34 cellular contexts compared by ENCODE assay signal in the genomic region with DNA sequence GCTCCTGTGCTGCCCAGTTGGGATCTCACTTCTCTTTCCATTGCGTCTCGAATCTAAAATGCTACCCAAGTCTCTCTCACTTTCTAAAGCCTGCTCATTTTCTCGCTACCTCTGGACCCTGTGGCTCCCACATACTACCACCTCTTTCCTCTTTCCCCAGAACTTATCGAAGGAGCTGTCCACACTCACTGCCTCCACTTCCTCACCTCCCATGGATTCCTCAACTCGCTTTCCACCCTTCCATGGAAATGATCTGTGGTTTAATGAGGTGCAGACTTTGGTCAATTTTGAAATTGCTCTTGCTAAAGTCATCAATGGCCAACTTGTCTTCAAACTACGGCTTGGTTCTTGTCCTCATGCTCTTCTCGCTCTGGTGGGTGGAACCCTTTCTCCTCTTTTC.
"Had no signal": no experiment of that assay in that cellular context is flagged by ENCODE, and none has a peak within 500 bp of the region (broad histone marks: within the 10 kb centered on the region; RNA-seq: fewer than 3 reads in every experiment).

No MANE protein-coding gene starts in this region.

- H3K27me3 Mint-ChIP-seq: activated naive CD8-positive, alpha-beta T cell; activated naive CD8-positive, alpha-beta T cell treated with anti-CD3 and anti-CD28 coated beads, Interleukin-2, amount 50 U/mL, for 24 hours; activated T-cell treated with anti-CD3 and anti-CD28 coated beads, Interleukin-2, amount 50 U/mL, for 24 hours had no signal

- H3K36me3 Mint-ChIP-seq: activated naive CD8-positive, alpha-beta T cell; brain; T-cell had no signal

- H3K4me2 ChIP-seq: KMS-11 had no signal

- DNase-seq: activated CD4-positive, alpha-beta T cell treated with anti-CD3 and anti-CD28 coated beads for 1 hour; activated CD4-positive, alpha-beta T cell treated with anti-CD3 and anti-CD28 coated beads, Interleukin-2, amount 10 ng/mL, durations not matched to agents 24 days and 14 days; activated CD4-positive, alpha-beta T cell treated with anti-CD3 and anti-CD28 coated beads, Interleukin-2, amount 50 U/mL, for 48 hours; activated CD4-positive, CD25-positive, alpha-beta regulatory T cell; activated CD8-positive, alpha-beta T cell treated with anti-CD3 and anti-CD28 coated beads, Interleukin-2, amount 10 ng/mL, durations not matched to agents 7 days and 5 days; activated gamma-delta T cell; activated naive CD4-positive, alpha-beta T cell treated with anti-CD3 and anti-CD28 coated beads for 36 hours; activated naive CD8-positive, alpha-beta T cell treated with anti-CD3 and anti-CD28 coated beads, Interleukin-2, amount 50 U/mL, for 24 hours; activated T-cell treated with anti-CD3 and anti-CD28 coated beads, Interleukin-2, amount 50 U/mL, for 24 hours; anterior cingulate cortex; caudate nucleus; MM.1S; MV-4-11; NCI-H1092; NCI-H1436 treated with DMSO at 0.1 percent for 48 hours; NCI-H1694 treated with DMSO at 0.1 percent for 48 hours; NCI-H2029; NCI-H345; NCI-H524 treated with DMSO at 0.1 percent for 48 hours; PC-3; Peyer's patch; RPMI8226; SIG-M5; T-cell; T-helper 2 cell; T-helper 9 cell; WERI-Rb-1 had no signal

- FAIRE-seq: bronchial epithelial cell had no signal

- H3K36me3 ChIP-seq: Peyer's patch, WERI-Rb-1 had no signal

- H3K9ac ChIP-seq: KMS-11 had no signal

- H3K27ac Mint-ChIP-seq: activated CD4-positive, alpha-beta T cell treated with anti-CD3 and anti-CD28 coated beads, Interleukin-2, amount 10 ng/mL, durations not matched to agents 24 days and 14 days; activated CD8-positive, alpha-beta T cell treated with anti-CD3 and anti-CD28 coated beads, Interleukin-2, amount 10 ng/mL, durations not matched to agents 7 days and 5 days; activated naive CD4-positive, alpha-beta T cell treated with anti-CD3 and anti-CD28 coated beads for 36 hours; activated naive CD8-positive, alpha-beta T cell; activated T-cell treated with anti-CD3 and anti-CD28 coated beads, Interleukin-2, amount 50 U/mL, for 24 hours; activated T-helper 2 cell treated with anti-CD3 and anti-CD28 coated beads, Interferon-gamma antibody, Interleukin-2, Interleukin-4, amounts not matched to agents 10 μg/mL and 5 μg/mL and 100 μg/mL, durations not matched to agents 14 hours and 24 hours and 36 hours; T-cell had no signal

- H3K27ac ChIP-seq: KMS-11, Peyer's patch, WERI-Rb-1 had no signal

- ATAC-seq: activated CD8-positive, alpha-beta T cell treated with anti-CD3 and anti-CD28 coated beads, Interleukin-2, amount 10 ng/mL, durations not matched to agents 7 days and 5 days; activated naive CD8-positive, alpha-beta T cell treated with anti-CD3 and anti-CD28 coated beads, Interleukin-2, amount 50 U/mL, for 24 hours; PC-3; Right ventricle myocardium inferior; SK-N-SH treated with all-trans-retinoic acid at 6 μM for 48 hours; T-cell had no signal

- H3K4me3 Mint-ChIP-seq: activated CD4-positive, alpha-beta T cell treated with anti-CD3 and anti-CD28 coated beads, Interleukin-2, amount 10 ng/mL, durations not matched to agents 24 days and 14 days; activated CD8-positive, alpha-beta T cell treated with anti-CD3 and anti-CD28 coated beads, Interleukin-2, amount 10 ng/mL, durations not matched to agents 7 days and 5 days; activated naive CD4-positive, alpha-beta T cell treated with anti-CD3 and anti-CD28 coated beads for 36 hours; activated naive CD8-positive, alpha-beta T cell; activated naive CD8-positive, alpha-beta T cell treated with anti-CD3 and anti-CD28 coated beads, Interleukin-2, amount 50 U/mL, for 24 hours; activated T-cell treated with anti-CD3 and anti-CD28 coated beads, Interleukin-2, amount 50 U/mL, for 24 hours; brain; T-cell had no signal

- H3K4me3 ChIP-seq: Peyer's patch had no signal

- H3K9me3 Mint-ChIP-seq: activated CD4-positive, alpha-beta T cell treated with anti-CD3 and anti-CD28 coated beads, Interleukin-2, amount 10 ng/mL, durations not matched to agents 24 days and 14 days; activated naive CD4-positive, alpha-beta T cell treated with anti-CD3 and anti-CD28 coated beads for 36 hours; activated naive CD8-positive, alpha-beta T cell treated with anti-CD3 and anti-CD28 coated beads, Interleukin-2, amount 50 U/mL, for 24 hours; activated T-cell treated with anti-CD3 and anti-CD28 coated beads, Interleukin-2, amount 50 U/mL, for 24 hours; activated T-helper 2 cell treated with anti-CD3 and anti-CD28 coated beads, Interferon-gamma antibody, Interleukin-2, Interleukin-4, amounts not matched to agents 10 μg/mL and 5 μg/mL and 100 μg/mL, durations not matched to agents 14 hours and 24 hours and 36 hours; T-cell had no signal

- H3K9me3 ChIP-seq: Peyer's patch had no signal

- H3K27me3 ChIP-seq: Peyer's patch had no signal
